In the genomic region with DNA sequence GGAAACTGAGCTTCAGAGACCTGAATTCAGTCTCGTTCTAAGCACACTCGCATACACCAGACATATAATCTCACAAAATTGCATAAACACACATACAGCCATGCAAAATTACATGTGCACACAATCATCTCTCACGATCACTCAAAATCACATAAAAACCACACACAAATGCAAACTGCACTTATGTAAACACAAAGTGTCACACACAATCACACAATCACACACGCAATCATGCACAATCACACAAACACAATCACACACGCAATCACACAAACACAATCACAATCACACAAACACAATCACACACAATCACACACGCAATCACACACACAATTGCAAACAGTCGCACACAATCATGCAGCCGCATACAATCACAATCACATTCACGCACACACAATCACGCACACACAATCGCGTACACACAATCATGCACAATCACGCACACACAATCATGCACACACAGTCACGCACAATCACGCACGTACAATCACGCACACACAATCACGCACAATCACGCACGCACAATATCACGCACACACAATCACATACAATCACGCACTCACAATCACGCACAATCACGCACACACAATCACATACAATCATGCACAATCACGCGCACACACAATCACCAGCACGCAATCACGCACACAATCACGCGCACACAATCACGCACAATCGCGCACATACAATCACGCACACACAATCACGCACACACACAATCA, we compare ENCODE assay signal across 17 cellular contexts.
"Had no signal": no experiment of that assay in that cellular context is flagged by ENCODE, and none has a peak within 500 bp of the region (broad histone marks: within the 10 kb centered on the region; RNA-seq: fewer than 3 reads in every experiment).

No MANE protein-coding gene starts in this region.

- H3K4me1 ChIP-seq: SJCRH30 had no signal

- H3K36me3 ChIP-seq: cardiac muscle cell, gastroesophageal sphincter, SJCRH30, tibial nerve had no signal

- H3K36me3 Mint-ChIP-seq: activated naive CD8-positive, alpha-beta T cell; immature natural killer cell; naive B cell had no signal

- H3K9me3 Mint-ChIP-seq: immature natural killer cell had no signal

- H3K4me3 ChIP-seq: cardiac muscle cell, gastroesophageal sphincter, mucosa of descending colon, SJCRH30, tibial nerve had no signal

- H3K27ac Mint-ChIP-seq: activated naive CD8-positive, alpha-beta T cell; endodermal cell; immature natural killer cell; T-helper 1 cell treated with Interleukin-12 subunit alpha and Interleukin-12 subunit beta and Interleukin-4 antibody, amounts not matched to agents 30 μg/mL and 1 μg/mL, for 36 hours had no signal

- H3K27me3 Mint-ChIP-seq: activated naive CD8-positive, alpha-beta T cell had no signal

- H3K27ac ChIP-seq: cardiac muscle cell, gastroesophageal sphincter, SJCRH30, tibial nerve, VCaP had no signal

- H3K27me3 ChIP-seq: cardiac muscle cell, gastroesophageal sphincter, SJCRH30, tibial nerve had no signal

- ATAC-seq: gastroesophageal sphincter, left ventricle myocardium superior, mucosa of descending colon had no signal

- H3K9me3 ChIP-seq: gastroesophageal sphincter, mucosa of descending colon, SJCRH30, tibial nerve had no signal

- H3K4me3 Mint-ChIP-seq: activated naive CD8-positive, alpha-beta T cell; endodermal cell; immature natural killer cell; naive B cell; T-helper 1 cell treated with Interleukin-12 subunit alpha and Interleukin-12 subunit beta and Interleukin-4 antibody, amounts not matched to agents 30 μg/mL and 1 μg/mL, for 36 hours had no signal

- DNase-seq: activated CD4-positive, alpha-beta T cell treated with anti-CD3 and anti-CD28 coated beads for 1 hour; activated CD4-positive, alpha-beta T cell treated with anti-CD3 and anti-CD28 coated beads, Interleukin-2, amount 50 U/mL, for 4 hours; dermis blood vessel endothelial cell; endodermal cell; immature natural killer cell; kidney glomerular epithelial cell; left ventricle myocardium superior; mucosa of descending colon; naive B cell; SJCRH30; stimulated activated naive CD4-positive, alpha-beta T cell had no signal
